1 cellular context compared by ENCODE assay signal in the genomic region with DNA sequence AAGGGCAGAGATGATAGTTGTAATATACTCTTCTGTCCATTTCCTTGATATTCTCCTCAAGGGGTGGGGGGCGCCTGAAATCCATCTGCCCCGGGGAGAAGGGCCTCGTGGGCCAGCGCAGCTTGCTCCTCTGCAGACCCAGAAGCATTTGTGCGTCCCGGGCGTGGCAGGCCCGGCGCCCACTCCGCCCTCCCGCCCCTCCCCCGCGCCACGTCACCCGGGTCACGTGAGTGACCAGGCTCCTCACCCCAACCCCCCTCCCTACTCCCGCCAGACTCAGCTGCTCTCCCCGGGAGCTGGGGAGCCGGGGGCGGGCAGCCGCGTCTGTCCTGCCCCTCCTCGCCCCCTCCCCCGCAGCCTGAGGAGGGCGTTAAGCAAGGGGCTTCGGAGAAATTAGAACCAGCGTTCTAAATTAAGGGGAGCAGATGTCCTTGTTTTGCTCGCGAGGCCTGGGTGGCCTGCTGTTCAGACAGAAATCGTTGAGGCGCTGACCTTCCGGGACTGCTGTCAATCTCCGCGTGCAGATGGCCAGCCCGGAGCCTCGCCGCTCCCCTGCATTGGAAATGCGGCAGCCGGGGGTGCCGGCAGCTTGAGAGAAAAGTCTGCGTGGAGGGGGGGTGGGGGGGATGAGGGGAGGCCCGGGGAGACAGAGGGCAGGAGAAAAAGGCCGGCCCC.
A peak's percentile ranks its signal among the peaks of the same experiment; 100 is the strongest.
TF ChIP-seq lines count a peak whose summit lies in the region.

No MANE protein-coding gene starts in this region.

TF ChIP-seq in HEK293, 187 proteins besides CTCF, POLR2A, EP300 and RAD21 (continued from another document):
- TF ChIP-seq ZNF398 (tag by site-specific recombination; IDR thresholded peaks at IDR 0.05) (peak; percentile 67; the same call in 1 of the 2 replicates), ZSCAN30 (tag by site-specific recombination; IDR thresholded peaks at IDR 0.05) (no peak), EGR2 (tag by site-specific recombination; IDR thresholded peaks at IDR 0.05; ENCODE audit: low read depth) (peak; percentile 58), ZNF747 (tag by site-specific recombination; IDR thresholded peaks at IDR 0.05) (no peak), ZNF341 (tag by site-specific recombination; IDR thresholded peaks at IDR 0.05; ENCODE audit: low read depth) (peak; percentile 57)
